Comparison of ENCODE assay signal across 9 cellular contexts in the genomic region with DNA sequence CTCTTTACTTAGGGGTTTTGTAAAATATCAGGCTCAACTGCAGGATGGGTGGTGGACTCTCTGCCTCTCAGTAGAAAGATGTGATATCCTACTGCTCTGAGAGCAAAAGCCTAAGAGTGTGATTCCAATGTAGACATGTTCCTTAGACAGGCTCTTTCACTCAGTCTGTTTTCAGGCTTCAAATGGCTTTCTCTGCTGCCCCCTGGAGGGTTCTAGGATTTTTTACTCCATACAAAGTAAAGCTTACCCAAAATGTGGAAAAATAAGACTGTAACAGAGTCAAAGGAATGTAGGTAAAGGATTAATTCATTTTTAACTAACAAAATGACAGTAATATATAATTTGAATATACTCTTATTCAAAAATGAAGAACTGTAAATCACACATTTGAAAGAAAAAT. TPM values are rescaled to one million over a fixed set of nuclear protein-coding genes. Genes with fewer than 3 reads are reported as not detected.
A peak's percentile ranks its signal among the peaks of the same experiment; 100 is the strongest.
DNase-seq lines count a peak whose midpoint lies in the region; ATAC-seq, FAIRE-seq and TF ChIP-seq lines count a peak whose summit lies in the region.
"Had no signal": no experiment of that assay in that cellular context is flagged by ENCODE, and none has a peak within 500 bp of the region (broad histone marks: within the 10 kb centered on the region; RNA-seq: fewer than 3 reads in every experiment).

No MANE protein-coding gene starts in this region.

- H3K9me3 ChIP-seq in SK-N-MC (ENCODE audit: low read depth, low read length) (no peaks in the 10 kb centered on the region), kidney (ENCODE audit: control insufficient read depth in 1 of 2, low read length in 2 of 2) (no peaks in the 10 kb centered on the region)

- peaks cover 44% of the 10 kb centered on the region for H3K36me3 Mint-ChIP-seq in stimulated activated effector memory CD8-positive, alpha-beta T cell treated with anti-CD3 and anti-CD28 coated beads, Interleukin-12 subunit alpha, Interleukin-12 subunit beta, amount 100 ng/mL, for 72 hours

- H3K4me1 ChIP-seq in kidney (ENCODE audit: control insufficient read depth in 1 of 2, insufficient read depth in 1 of 2, low read depth in 1 of 2, low read length in 2 of 2) = no peaks in the 10 kb centered on the region

- H3K4me1 Mint-ChIP-seq in stimulated activated effector memory CD8-positive, alpha-beta T cell treated with anti-CD3 and anti-CD28 coated beads, Interleukin-12 subunit alpha, Interleukin-12 subunit beta, amount 100 ng/mL, for 72 hours = no peaks in the 10 kb centered on the region

- ATAC-seq in GM19351 (IDR thresholded peaks at IDR 0.05; ENCODE audit: unreplicated experiment) (peak; percentile 68), omental fat pad (ENCODE audit: low FRiP score) (no peak)
- ATAC-seq in stimulated activated effector memory CD8-positive, alpha-beta T cell treated with anti-CD3 and anti-CD28 coated beads, Interleukin-12 subunit alpha, Interleukin-12 subunit beta, amount 100 ng/mL, for 72 hours = peak; percentile 37

- DNase-seq in DMS114 treated with DMSO at 0.1 percent for 48 hours (lab: John Stamatoyannopoulos, UW; ENCODE audit: unreplicated experiment) (peak; percentile 41), KBM-7 (peak; percentile 65), SK-N-MC (ENCODE audit: low read depth, low spot score) (peak; percentile 16), caudate nucleus (lab: John Stamatoyannopoulos, UW) (peak in 39 of 61 donors; percentile 0 to 72 (median 9)), kidney (no peak), omental fat pad (ENCODE audit: low spot score) (no peak)
- DNase-seq in stimulated activated effector memory CD8-positive, alpha-beta T cell treated with anti-CD3 and anti-CD28 coated beads, Interleukin-12 subunit alpha, Interleukin-12 subunit beta, amount 100 ng/mL, for 72 hours (ENCODE audit: low spot score in 2 of 2) = peak in 1 of 2 donors; percentile 2

- FAIRE-seq in kidney (lab: Jason Lieb, UNC) = peak; percentile 17

- H3K9ac ChIP-seq in SK-N-MC (ENCODE audit: insufficient read length) (no peak overlapping the region), kidney (ENCODE audit: low read length in 2 of 2) (no peak overlapping the region)

- H3K27ac ChIP-seq in SK-N-MC (no peak overlapping the region), caudate nucleus (ENCODE audit: low read depth, low read length) (no peak overlapping the region), kidney (ENCODE audit: low read depth in 2 of 2, low read length in 2 of 2) (no peak overlapping the region)

- H3K36me3 ChIP-seq in SK-N-MC (ENCODE audit: insufficient read depth, low read length) = 0 out of 2 replicates have a peak, but pooled peaks cover 5% of the 10 kb centered on the region
- no peaks in the 10 kb centered on the region for H3K36me3 ChIP-seq in kidney (ENCODE audit: control insufficient read depth in 1 of 2, insufficient read depth in 2 of 2, low read length in 2 of 2)

- intact Hi-C loops in kidney (cut with DNase I) = no loop called here

- H3K4me3 ChIP-seq in SK-N-MC (no peak overlapping the region), kidney (ENCODE audit: low read length in 2 of 2) (no peak overlapping the region)

- in situ Hi-C loops in KBM-7 (cut with MboI; ENCODE audit: low pct_unique_long_range_greater_than_20kb, low sequenced_read_pairs) = no loop called here

- H3K27ac Mint-ChIP-seq in stimulated activated effector memory CD8-positive, alpha-beta T cell treated with anti-CD3 and anti-CD28 coated beads, Interleukin-12 subunit alpha, Interleukin-12 subunit beta, amount 100 ng/mL, for 72 hours = no peak overlapping the region
- H3K27ac Mint-ChIP-seq: dendritic cell treated with granulocyte-macrophage colony-stimulating factor and Interleukin-4, amounts not matched to agents 40 ng/mL and 50 ng/mL, for 4 days had no signal

- TF ChIP-seq CTCF in kidney (IDR thresholded peaks at IDR 0.05; ENCODE audit: borderline replicate concordance, extremely low read depth, insufficient read depth) = peak; percentile 55
- no peak for TF ChIP-seq CTCF in omental fat pad (IDR thresholded peaks at IDR 0.05)

- H3K4me3 Mint-ChIP-seq in stimulated activated effector memory CD8-positive, alpha-beta T cell treated with anti-CD3 and anti-CD28 coated beads, Interleukin-12 subunit alpha, Interleukin-12 subunit beta, amount 100 ng/mL, for 72 hours = no peak overlapping the region
- H3K4me3 Mint-ChIP-seq: dendritic cell treated with granulocyte-macrophage colony-stimulating factor and Interleukin-4, amounts not matched to agents 40 ng/mL and 50 ng/mL, for 4 days had no signal

- no peaks in the 10 kb centered on the region for H3K9me3 Mint-ChIP-seq in stimulated activated effector memory CD8-positive, alpha-beta T cell treated with anti-CD3 and anti-CD28 coated beads, Interleukin-12 subunit alpha, Interleukin-12 subunit beta, amount 100 ng/mL, for 72 hours
- H3K9me3 Mint-ChIP-seq: dendritic cell treated with granulocyte-macrophage colony-stimulating factor and Interleukin-4, amounts not matched to agents 40 ng/mL and 50 ng/mL, for 4 days had no signal

RNA-seq across cellular contexts. Expression of gene ZGRF1, which starts 32.1 kb away (rescaled TPM):
- total RNA-seq in kidney = 3.6 TPM
- polyA plus RNA-seq in kidney (ENCODE audit: insufficient read depth, low read depth, low replicate concordance) = 0.73 TPM
- 10 to 100 TPM in 1 of 4 donors, 1 to 10 TPM in 3; 2.9 to 10.4 (median 4.0) TPM for total RNA-seq in omental fat pad

RNA-seq across cellular contexts. Expression of gene LARP7, which starts 32.4 kb away (rescaled TPM):
- total RNA-seq in kidney (45.5 TPM), omental fat pad (10 to 100 TPM; 33.9 to 43.2 (median 34.8) TPM)
- polyA plus RNA-seq in kidney (ENCODE audit: insufficient read depth, low read depth, low replicate concordance) = 37.3 TPM

Comparison
In these comparisons a context has a peak if more than half of its experiments do, and no peak if none do; other contexts are left out.
1. DNase-seq: peak in DMS114 treated with DMSO at 0.1 percent for 48 hours (single experiment), KBM-7 (single experiment), SK-N-MC (single experiment) and caudate nucleus (39 of 61); none in kidney (single experiment) and omental fat pad (single experiment).